In the genomic region with DNA sequence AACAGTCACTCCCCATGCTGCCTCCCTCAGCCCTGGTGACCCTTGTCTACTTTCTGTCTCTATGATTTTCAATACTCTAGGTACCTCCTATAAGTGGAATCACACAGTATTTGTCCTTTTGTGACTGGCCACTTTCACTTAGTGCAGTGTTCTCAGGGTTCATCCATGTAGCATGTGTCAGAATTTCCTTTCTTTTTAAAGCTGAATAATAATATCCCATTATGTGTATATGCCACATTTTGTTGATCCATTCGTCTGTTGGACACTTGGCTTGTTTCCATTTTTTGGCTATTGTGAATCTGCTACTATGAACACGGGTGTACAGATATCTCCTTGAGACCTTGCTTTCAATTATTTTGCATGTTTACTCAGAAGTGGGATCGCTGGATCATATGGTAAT, we compare ENCODE assay signal across 22 cellular contexts. TPM values are rescaled to one million over a fixed set of nuclear protein-coding genes. Genes with fewer than 3 reads are reported as not detected.
DNase-seq lines count a peak whose midpoint lies in the region; FAIRE-seq and TF ChIP-seq lines count a peak whose summit lies in the region.
"Had no signal": no experiment of that assay in that cellular context is flagged by ENCODE, and none has a peak within 500 bp of the region (broad histone marks: within the 10 kb centered on the region; RNA-seq: fewer than 3 reads in every experiment).

No MANE protein-coding gene starts in this region.

- CTCF ChIA-PET in endothelial cell of umbilical vein (lab: Charles Lee) = interaction anchor here (0.6 to 2.2 kb wide), 3 partner anchors 8 to 56 kb away, joined by 4 to 14 read pairs (median 7); no protein-coding TSS in a partner anchor

- H4K20me1 ChIP-seq in endothelial cell of umbilical vein (replicated peaks; ENCODE audit: control insufficient read depth, extremely low read depth, insufficient read depth, low read length) = no peaks in the 10 kb centered on the region

- no peaks in the 10 kb centered on the region for H3K9me1 ChIP-seq in endothelial cell of umbilical vein (replicated peaks; ENCODE audit: control insufficient read depth, extremely low read depth, insufficient read depth, low read length)

- TF ChIP-seq POLR2A in endothelial cell of umbilical vein (IDR thresholded peaks at IDR 0.05; ENCODE audit: low read depth, low read length) (no peak), uterus (IDR thresholded peaks at IDR 0.05) (no peak)

- FAIRE-seq in endothelial cell of umbilical vein (lab: Jason Lieb, UNC) = no peak
- FAIRE-seq: A204.1, D721Med, G401.6, GM12892, GM18507, H54 had no signal

- H3K9ac ChIP-seq in endothelial cell of umbilical vein (replicated peaks; ENCODE audit: extremely low read depth, insufficient read depth, low read length) = no peak overlapping the region

- intact Hi-C loops in endothelial cell of umbilical vein (cut with micrococcal nuclease) = no loop called here
- intact Hi-C loops in posterior vena cava (cut with DNase I) = loop anchor here in 1 of 2 donors (1.0 kb wide), 1 partner anchor 38 kb away; no protein-coding TSS in a partner anchor
- intact Hi-C loops in uterus (cut with DNase I; ENCODE audit: low total_unique reads) = no loop called here

- dilution Hi-C loops in endothelial cell of umbilical vein (cut with MboI; ENCODE audit: extremely low pct_ligation_motif_present, low sequenced_read_pairs) = no loop called here

- POLR2A ChIA-PET in endothelial cell of umbilical vein (lab: Charles Lee) = no interaction called here

- H3K4me2 ChIP-seq in endothelial cell of umbilical vein (ENCODE audit: insufficient read depth, low read length) = no peak overlapping the region
- H3K4me2 ChIP-seq: GM23338 had no signal

- H3K79me2 ChIP-seq in endothelial cell of umbilical vein (ENCODE audit: control insufficient read depth, insufficient read depth, low read length) = peaks cover 14% of the 10 kb centered on the region

- DNase-seq in dermis blood vessel endothelial cell = peak; percentile 44
- DNase-seq in endothelial cell of umbilical vein (ENCODE audit: low read depth, low spot score) = peak; percentile 35
- peak; percentile 15 for DNase-seq in posterior vena cava (ENCODE audit: low spot score)
- no peak for DNase-seq in uterus
- no peak for DNase-seq in iPS-NIHi7 (ENCODE audit: extremely low spot score)
- no peak for DNase-seq in activated naive CD4-positive, alpha-beta T cell treated with anti-CD3 and anti-CD28 coated beads, Interleukin-2, amount 50 U/mL, for 16 hours
- no peak for DNase-seq in AML-193 (lab: John Stamatoyannopoulos, UW)
- DNase-seq: ACHN; Caco-2; CD4-positive, alpha-beta T cell; HCEC 1CT had no signal

- H3K4me3 ChIP-seq in endothelial cell of umbilical vein (replicated peaks in 1 of 3; ENCODE audit: insufficient read depth in 1 of 3, low read depth in 1 of 3, low read length in 3 of 3) (no peak overlapping the region), uterus (no peak overlapping the region)
- H3K4me3 ChIP-seq: GM23338 had no signal

- BruUV-seq in endothelial cell of umbilical vein (replicated peaks; lab: Mats Ljungman, UMichigan) = no TSS peak

- H3K27ac ChIP-seq in endothelial cell of umbilical vein (ENCODE audit: insufficient read depth, low read depth, low read length) = no peak overlapping the region
- peak overlapping the region; percentile 45 to 46 for H3K27ac ChIP-seq in uterus
- H3K27ac ChIP-seq: C4-2B, HL-60 had no signal

- TF ChIP-seq CTCF in endothelial cell of umbilical vein (IDR thresholded peaks at IDR 0.05; ENCODE audit: extremely low read depth in 1 of 2, insufficient read depth in 1 of 2, low read depth in 1 of 2, low read length in 2 of 2) (no peak), uterus (IDR thresholded peaks at IDR 0.05) (no peak)

- H2AFZ ChIP-seq in endothelial cell of umbilical vein (ENCODE audit: low read depth, low read length) = no peak overlapping the region
- H2AFZ ChIP-seq: GM23338 had no signal

- no peaks in the 10 kb centered on the region for H3K9me3 ChIP-seq in endothelial cell of umbilical vein (replicated peaks; ENCODE audit: control insufficient read depth, insufficient read depth, low read length)
- no peaks in the 10 kb centered on the region for H3K9me3 ChIP-seq in uterus
- H3K9me3 ChIP-seq: Caco-2 had no signal

- H3K27me3 ChIP-seq in endothelial cell of umbilical vein (ENCODE audit: control insufficient read depth in 2 of 2, insufficient read depth in 2 of 2, low read length in 2 of 2) (no peaks in the 10 kb centered on the region), uterus (no peaks in the 10 kb centered on the region)

- peaks cover 22% of the 10 kb centered on the region for H3K4me1 ChIP-seq in endothelial cell of umbilical vein (ENCODE audit: control insufficient read depth, extremely low read depth, insufficient read depth, low read length)
- peaks cover 0 to 7% of the 10 kb centered on the region in 2 donors for H3K4me1 ChIP-seq in uterus
- H3K4me1 ChIP-seq: Caco-2 had no signal

- H3K36me3 ChIP-seq in endothelial cell of umbilical vein (ENCODE audit: control insufficient read depth in 2 of 2, extremely low read depth in 1 of 2, insufficient read depth in 2 of 2, low read length in 2 of 2) = peaks cover 3 to 26% of the 10 kb centered on the region in 2 experiments
- no peaks in the 10 kb centered on the region for H3K36me3 ChIP-seq in uterus

TF ChIP-seq in endothelial cell of umbilical vein, 7 proteins besides CTCF, POLR2A, EP300 and RAD21:
- no peak for TF ChIP-seq POLR2AphosphoS5 (IDR thresholded peaks at IDR 0.05; ENCODE audit: insufficient read depth, low read depth, low read length)
- no peak for TF ChIP-seq GATA2 (IDR thresholded peaks at IDR 0.05; ENCODE audit: insufficient read depth, insufficient read length, low read depth, low read length)

RNA-seq across cellular contexts. Expression of gene PML, which starts 34.1 kb away (rescaled TPM):
- total RNA-seq in dermis blood vessel endothelial cell = 95.5 and 176 TPM in 2 replicates
- 77.4 and 79.6 TPM in 2 replicates for total RNA-seq in endothelial cell of umbilical vein
- 30.4 and 32.2 TPM in 2 replicates for polyA plus RNA-seq in endothelial cell of umbilical vein
- polyA plus RNA-seq in endothelial cell of umbilical vein (2011; cell fraction: cytosol; rRNA removed) = 25.0 and 30.4 TPM in 2 replicates
- 48.2 and 54.1 TPM in 2 replicates for polyA plus RNA-seq in endothelial cell of umbilical vein (2011; cell fraction: nucleus; rRNA removed)
- polyA plus RNA-seq in endothelial cell of umbilical vein (2012) = 50.1 and 59.6 TPM in 2 replicates
- polyA minus RNA-seq in endothelial cell of umbilical vein = 25.2 and 25.4 TPM in 2 replicates
- 15.3 TPM for polyA minus RNA-seq in endothelial cell of umbilical vein (2011; cell fraction: cytosol; rRNA and poly(A)+ RNA removed)
- 23.1 and 27.4 TPM in 2 replicates for polyA minus RNA-seq in endothelial cell of umbilical vein (2011; cell fraction: nucleus; rRNA and poly(A)+ RNA removed)
- total RNA-seq in posterior vena cava = 10 to 100 TPM; 49.2 to 50.7 TPM
- total RNA-seq in uterus = 100 to 1,000 TPM in 2 of 4 donors, 10 to 100 TPM in 2; 39.0 to 118 (median 78.3) TPM

RNA-seq across cellular contexts. Expression of gene STOML1, which starts 36.6 kb away (rescaled TPM):
- 19.9 and 22.3 TPM in 2 replicates for total RNA-seq in dermis blood vessel endothelial cell
- 12.4 and 12.9 TPM in 2 replicates for total RNA-seq in endothelial cell of umbilical vein
- 15.4 and 16.7 TPM in 2 replicates for polyA plus RNA-seq in endothelial cell of umbilical vein
- 11.6 and 15.3 TPM in 2 replicates for polyA plus RNA-seq in endothelial cell of umbilical vein (2011; cell fraction: cytosol; rRNA removed)
- polyA plus RNA-seq in endothelial cell of umbilical vein (2011; cell fraction: nucleus; rRNA removed) = 12.1 and 12.5 TPM in 2 replicates
- polyA plus RNA-seq in endothelial cell of umbilical vein (2012) = 6.2 and 6.9 TPM in 2 replicates
- polyA minus RNA-seq in endothelial cell of umbilical vein = 10.3 and 10.5 TPM in 2 replicates
- polyA minus RNA-seq in endothelial cell of umbilical vein (2011; cell fraction: cytosol; rRNA and poly(A)+ RNA removed) = 2.0 TPM
- polyA minus RNA-seq in endothelial cell of umbilical vein (2011; cell fraction: nucleus; rRNA and poly(A)+ RNA removed) = 2.3 and 2.5 TPM in 2 replicates
- 10 to 100 TPM; 17.3 to 20.1 TPM for total RNA-seq in posterior vena cava
- 10 to 100 TPM in 2 of 4 donors, 1 to 10 TPM in 2; 4.4 to 16.6 (median 8.3) TPM for total RNA-seq in uterus

RNA-seq across cellular contexts. Expression of gene GOLGA6A, which starts 53.7 kb away (rescaled TPM):
- total RNA-seq in dermis blood vessel endothelial cell (not detected in 2 replicates), endothelial cell of umbilical vein (not detected in 2 replicates), posterior vena cava (under 1 TPM in 1 of 2 donors, not detected in 1; 0.24 TPM), uterus (under 1 TPM in 1 of 4 donors, not detected in 3; 0.58 TPM)
- polyA plus RNA-seq in endothelial cell of umbilical vein = not detected in 2 replicates
- not detected in 2 replicates for polyA plus RNA-seq in endothelial cell of umbilical vein (2011; cell fraction: cytosol; rRNA removed)
- polyA plus RNA-seq in endothelial cell of umbilical vein (2011; cell fraction: nucleus; rRNA removed) = not detected in 2 replicates
- not detected in 2 replicates for polyA plus RNA-seq in endothelial cell of umbilical vein (2012)
- not detected in 2 replicates for polyA minus RNA-seq in endothelial cell of umbilical vein
- polyA minus RNA-seq in endothelial cell of umbilical vein (2011; cell fraction: cytosol; rRNA and poly(A)+ RNA removed) = not detected
- not detected in 2 replicates for polyA minus RNA-seq in endothelial cell of umbilical vein (2011; cell fraction: nucleus; rRNA and poly(A)+ RNA removed)
- total RNA-seq: Caco-2, HT1080 had no signal
- polyA plus RNA-seq: BJ had no signal

Comparison
In these comparisons a context has a peak if more than half of its experiments do, and no peak if none do; other contexts are left out.
1. DNase-seq: peak in dermis blood vessel endothelial cell (single experiment), endothelial cell of umbilical vein (single experiment) and posterior vena cava (single experiment); none in uterus (0 of 2), iPS-NIHi7 (single experiment), activated naive CD4-positive, alpha-beta T cell treated with anti-CD3 and anti-CD28 coated beads, Interleukin-2, amount 50 U/mL, for 16 hours (single experiment) and AML-193 (0 of 2).